In genomic region chr6:142395266-142395665, GRCh38 we compare ENCODE assay signal across 16 cellular contexts.
DNase-seq lines count a peak whose midpoint lies in the region; ATAC-seq and TF ChIP-seq lines count a peak whose summit lies in the region.
"Had no signal": no experiment of that assay in that cellular context is flagged by ENCODE, and none has a peak within 500 bp of the region (broad histone marks: within the 10 kb centered on the region; RNA-seq: fewer than 3 reads in every experiment).

No MANE protein-coding gene starts in this region.

- peak overlapping the region in 1 of 11 experiments; percentile 2; a peak in 1 of 22 replicates for H3K27ac ChIP-seq in BLaER1 treated with 17β-estradiol and CSF1 and Interleukin-3, amounts not matched to agents 10 nM and 100 nM
- no peak overlapping the region for H3K27ac ChIP-seq in sigmoid colon
- H3K27ac ChIP-seq: lower lobe of right lung had no signal

- no peak for TF ChIP-seq EP300 in sigmoid colon (IDR thresholded peaks at IDR 0.05)

- peaks cover 27% of the 10 kb centered on the region for H3K4me1 Mint-ChIP-seq in activated naive CD8-positive, alpha-beta T cell treated with anti-CD3 and anti-CD28 coated beads for 36 hours
- H3K4me1 Mint-ChIP-seq: nephron progenitor cell had no signal

- no peaks in the 10 kb centered on the region for H3K36me3 ChIP-seq in BLaER1 treated with 17β-estradiol and CSF1 and Interleukin-3, amounts not matched to agents 10 nM and 100 nM
- H3K36me3 ChIP-seq in sigmoid colon = no peaks in the 10 kb centered on the region
- H3K36me3 ChIP-seq: lower lobe of right lung had no signal

- no peaks in the 10 kb centered on the region for H3K27me3 Mint-ChIP-seq in activated naive CD8-positive, alpha-beta T cell treated with anti-CD3 and anti-CD28 coated beads for 36 hours

- peak overlapping the region; percentile 22 for H3K4me3 Mint-ChIP-seq in activated naive CD8-positive, alpha-beta T cell treated with anti-CD3 and anti-CD28 coated beads for 36 hours
- H3K4me3 Mint-ChIP-seq: nephron progenitor cell had no signal

- H3K36me3 Mint-ChIP-seq in activated naive CD8-positive, alpha-beta T cell treated with anti-CD3 and anti-CD28 coated beads for 36 hours = no peaks in the 10 kb centered on the region

- no peak for TF ChIP-seq POLR2A in sigmoid colon (IDR thresholded peaks at IDR 0.05)

- peak overlapping the region; percentile 54 for H3K27ac Mint-ChIP-seq in activated naive CD8-positive, alpha-beta T cell treated with anti-CD3 and anti-CD28 coated beads for 36 hours
- H3K27ac Mint-ChIP-seq: nephron progenitor cell had no signal

- H3K9me3 ChIP-seq in BLaER1 treated with 17β-estradiol and CSF1 and Interleukin-3, amounts not matched to agents 10 nM and 100 nM (replicated peaks in 1 of 11) = no peaks in the 10 kb centered on the region
- no peaks in the 10 kb centered on the region for H3K9me3 ChIP-seq in sigmoid colon
- H3K9me3 ChIP-seq: lower lobe of right lung had no signal

- intact Hi-C loops in sigmoid colon (cut with DNase I) = no loop called here

- WGBS in sigmoid colon, 2 donors = 75 to 92% methylated on average over 3 of the region's 3 CpGs

- no peaks in the 10 kb centered on the region for H3K27me3 ChIP-seq in BLaER1 treated with 17β-estradiol and CSF1 and Interleukin-3, amounts not matched to agents 10 nM and 100 nM
- H3K27me3 ChIP-seq in sigmoid colon = no peaks in the 10 kb centered on the region

- in situ Hi-C loops in KBM-7 (cut with MboI; ENCODE audit: low pct_unique_long_range_greater_than_20kb, low sequenced_read_pairs) = no loop called here
- in situ Hi-C loops in GM13976 (cut with MboI; ENCODE audit: low sequenced_read_pairs, unreplicated experiment) = loop anchor here (10.0 kb wide), 1 partner anchor 250 kb away; the partner anchor contains the start of genes NMBR and VTA1

- no peaks in the 10 kb centered on the region for H4K20me1 ChIP-seq in BLaER1 treated with 17β-estradiol and CSF1 and Interleukin-3, amounts not matched to agents 10 nM and 100 nM

- H3K4me1 ChIP-seq in BLaER1 treated with 17β-estradiol and CSF1 and Interleukin-3, amounts not matched to agents 10 nM and 100 nM = peaks cover 0 to 18% (median 12%) of the 10 kb centered on the region in 10 experiments; a peak in 19 of 20 replicates
- no peaks in the 10 kb centered on the region for H3K4me1 ChIP-seq in sigmoid colon
- H3K4me1 ChIP-seq: lower lobe of right lung had no signal

- no peaks in the 10 kb centered on the region for H3K9me3 Mint-ChIP-seq in activated naive CD8-positive, alpha-beta T cell treated with anti-CD3 and anti-CD28 coated beads for 36 hours
- H3K9me3 Mint-ChIP-seq: nephron progenitor cell had no signal

- TF ChIP-seq CTCF in GM13976 (IDR thresholded peaks at IDR 0.05; ENCODE audit: borderline replicate concordance, control extremely low read depth, extremely low read depth, insufficient read depth, missing control alignments) (no peak), sigmoid colon (IDR thresholded peaks at IDR 0.05) (no peak)

- ATAC-seq in GM18870 (IDR thresholded peaks at IDR 0.05; ENCODE audit: unreplicated experiment) = peak; percentile 11
- ATAC-seq in HG03159 (IDR thresholded peaks at IDR 0.05; ENCODE audit: unreplicated experiment) = peak; percentile 19
- ATAC-seq: lower lobe of right lung, right cardiac atrium had no signal

- DNase-seq in activated naive CD8-positive, alpha-beta T cell treated with anti-CD3 and anti-CD28 coated beads for 36 hours = no peak
- DNase-seq in KBM-7 (no peak), activated gamma-delta T cell (lab: John Stamatoyannopoulos, UW) (no peak), GM13976 (ENCODE audit: low spot score) (no peak), sigmoid colon (no peak)
- DNase-seq: DMS79; H7; lower lobe of right lung; NCI-H187; NCI-H526 treated with DMSO at 0.1 percent for 48 hours; nephron progenitor cell; right cardiac atrium; stimulated activated CD4-positive, alpha-beta T cell treated with anti-CD3 and anti-CD28 coated beads, Interleukin-4, amount 100 ng/mL, for 4 hours had no signal

- H3K9ac ChIP-seq in BLaER1 treated with 17β-estradiol and CSF1 and Interleukin-3, amounts not matched to agents 10 nM and 100 nM = no peak overlapping the region; a peak in 1 of 22 replicates

- no peak overlapping the region for H3K4me3 ChIP-seq in BLaER1 treated with 17β-estradiol and CSF1 and Interleukin-3, amounts not matched to agents 10 nM and 100 nM
- no peak overlapping the region for H3K4me3 ChIP-seq in sigmoid colon
- H3K4me3 ChIP-seq: lower lobe of right lung had no signal

- peak overlapping the region in 9 of 11 experiments; percentile 31 to 70 (median 50); a peak in 17 of 22 replicates for H3K4me2 ChIP-seq in BLaER1 treated with 17β-estradiol and CSF1 and Interleukin-3, amounts not matched to agents 10 nM and 100 nM
